9 cellular contexts compared by ENCODE assay signal in the genomic region with DNA sequence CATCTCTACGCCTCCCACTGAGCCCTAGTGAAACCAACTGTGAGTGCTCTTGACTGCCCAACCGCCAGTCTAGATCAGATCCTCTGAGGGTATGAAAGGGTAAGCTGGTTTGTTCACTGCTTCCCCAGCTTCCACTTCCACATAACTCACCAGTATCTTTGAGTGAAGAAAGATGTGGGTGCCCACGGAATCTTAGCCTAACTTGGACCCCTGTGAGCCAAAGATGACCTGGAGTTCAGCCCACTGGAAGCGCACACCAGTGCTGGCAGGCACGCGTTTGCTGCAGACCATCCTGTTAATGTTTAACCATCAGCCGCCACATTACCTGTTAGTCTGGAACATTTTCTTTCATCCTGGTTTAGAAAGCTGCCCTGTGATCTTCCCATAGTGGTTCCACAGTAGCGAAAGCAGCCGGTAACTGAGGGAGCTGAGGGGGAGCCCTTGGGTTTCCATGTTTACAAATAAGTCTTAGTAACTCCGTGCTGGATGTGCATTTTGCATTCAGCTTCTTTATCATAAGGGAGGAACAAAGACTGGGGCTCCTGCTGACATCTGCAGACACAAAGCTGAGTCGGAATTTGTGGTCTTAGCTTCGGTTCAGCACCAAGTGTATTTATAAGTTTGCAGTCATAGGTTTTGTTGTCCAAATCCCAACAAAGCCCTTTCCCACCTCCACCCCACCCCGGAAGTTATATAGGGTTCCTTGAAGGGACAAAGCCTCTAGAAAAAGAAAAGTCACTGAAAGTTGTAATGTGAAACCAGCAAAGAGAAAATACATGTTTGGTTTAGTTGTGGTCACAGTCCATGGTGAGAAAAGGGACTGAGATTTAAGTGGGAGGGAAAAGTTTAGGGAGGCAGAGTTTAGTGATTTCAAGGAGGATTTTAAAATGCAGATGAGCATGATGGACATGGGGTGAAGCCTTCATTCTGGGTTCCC.
DNase-seq lines count a peak whose midpoint lies in the region; ATAC-seq and TF ChIP-seq lines count a peak whose summit lies in the region.
"Had no signal": no experiment of that assay in that cellular context is flagged by ENCODE, and none has a peak within 500 bp of the region (broad histone marks: within the 10 kb centered on the region; RNA-seq: fewer than 3 reads in every experiment).

No MANE protein-coding gene starts in this region.

- H3K9me3 ChIP-seq in ectodermal cell (ENCODE audit: control insufficient read depth, low read length), result no peaks in the 10 kb centered on the region
- H3K9me3 ChIP-seq in naive thymus-derived CD4-positive, alpha-beta T cell (ENCODE audit: control insufficient read depth in 2 of 3, low read length in 3 of 3), result no peaks in the 10 kb centered on the region

- intact Hi-C loops in naive thymus-derived CD4-positive, alpha-beta T cell (cut with micrococcal nuclease), result loop anchor here (2.0 to 10.0 kb wide), 6 partner anchors 133 to 545 kb away; no protein-coding TSS in a partner anchor

- H3K36me3 Mint-ChIP-seq in naive thymus-derived CD4-positive, alpha-beta T cell, result peaks cover 0 to 8% (median 0%) of the 10 kb centered on the region in 5 donors

- no peaks in the 10 kb centered on the region for H3K27me3 ChIP-seq in ectodermal cell (ENCODE audit: control insufficient read depth, insufficient read depth, low read length, poor library complexity, severe bottlenecking)
- H3K27me3 ChIP-seq in naive thymus-derived CD4-positive, alpha-beta T cell (ENCODE audit: control insufficient read depth in 2 of 2, insufficient read depth in 2 of 2, low read length in 2 of 2), result no peaks in the 10 kb centered on the region

- peaks cover 22% of the 10 kb centered on the region for H3K4me1 ChIP-seq in ectodermal cell (ENCODE audit: control insufficient read depth, insufficient read depth, low read length)
- peaks cover 0 to 6% of the 10 kb centered on the region in 2 donors for H3K4me1 ChIP-seq in naive thymus-derived CD4-positive, alpha-beta T cell (ENCODE audit: control insufficient read depth in 2 of 2, insufficient read depth in 2 of 2, low read length in 2 of 2)

- TF ChIP-seq CTCF in C4-2B (conservative IDR thresholded peaks at IDR 0.05), result no peak

- 0 out of 2 replicates have a peak overlapping the region, but pooled peaks have one; percentile 0 for H3K27ac ChIP-seq in C4-2B
- peak overlapping the region; percentile 54 for H3K27ac ChIP-seq in ectodermal cell (ENCODE audit: insufficient read depth, low read depth, low read length, poor library complexity, severe bottlenecking)
- no peak overlapping the region for H3K27ac ChIP-seq in naive thymus-derived CD4-positive, alpha-beta T cell (ENCODE audit: low read depth, low read length)

- no peaks in the 10 kb centered on the region for H3K36me3 ChIP-seq in ectodermal cell (ENCODE audit: control insufficient read depth, insufficient read depth, low read length)
- peaks cover 0 to 36% (median 0%) of the 10 kb centered on the region in 3 experiments for H3K36me3 ChIP-seq in naive thymus-derived CD4-positive, alpha-beta T cell (ENCODE audit: control insufficient read depth in 2 of 3, insufficient read depth in 3 of 3, low read length in 3 of 3)

- 76 to 81% methylated on average over 12 to 13 of the region's 13 CpGs for WGBS in ectodermal cell, 2 experiments

- H3K9me3 Mint-ChIP-seq in naive thymus-derived CD4-positive, alpha-beta T cell, result no peaks in the 10 kb centered on the region
- H3K9me3 Mint-ChIP-seq: stimulated activated effector memory CD8-positive, alpha-beta T cell treated with anti-CD3 and anti-CD28 coated beads, Interleukin-12 subunit alpha, Interleukin-12 subunit beta, amount 100 ng/mL, for 72 hours had no signal

- no peak overlapping the region for H3K4me3 ChIP-seq in ectodermal cell (ENCODE audit: insufficient read depth, low read depth, low read length)
- H3K4me3 ChIP-seq in naive thymus-derived CD4-positive, alpha-beta T cell (ENCODE audit: low read length), result no peak overlapping the region

- H3K27ac Mint-ChIP-seq in naive thymus-derived CD4-positive, alpha-beta T cell, result peak overlapping the region in 8 of 9 donors; percentile 26 to 85 (median 74)

- CTCF ChIA-PET in naive thymus-derived CD4-positive, alpha-beta T cell (lab: Charles Lee), result interaction anchor here (0.7 to 3.7 kb wide), 7 partner anchors 10 to 521 kb away, joined by 3 to 26 read pairs (median 3); no protein-coding TSS in a partner anchor

- H3K4me3 Mint-ChIP-seq in naive thymus-derived CD4-positive, alpha-beta T cell, result peak overlapping the region in 1 of 10 donors; percentile 38
- H3K4me3 Mint-ChIP-seq: stimulated activated effector memory CD8-positive, alpha-beta T cell treated with anti-CD3 and anti-CD28 coated beads, Interleukin-12 subunit alpha, Interleukin-12 subunit beta, amount 100 ng/mL, for 72 hours had no signal

- H3K4me1 Mint-ChIP-seq in naive thymus-derived CD4-positive, alpha-beta T cell, result peaks cover 13 to 33% (median 22%) of the 10 kb centered on the region in 7 donors

- H3K27me3 Mint-ChIP-seq in naive thymus-derived CD4-positive, alpha-beta T cell, result no peaks in the 10 kb centered on the region

- POLR2A ChIA-PET in naive thymus-derived CD4-positive, alpha-beta T cell (lab: Charles Lee), result no interaction called here

- peak; percentile 59 for DNase-seq in HuH-7.5 (ENCODE audit: low spot score)
- no peak for DNase-seq in naive thymus-derived CD4-positive, alpha-beta T cell
- DNase-seq in ecto neural progenitor cell (ENCODE audit: low spot score), result no peak
- DNase-seq in stimulated activated CD8-positive, alpha-beta memory T cell treated with anti-CD3 and anti-CD28 coated beads, Interleukin-4, amount 100 ng/mL, for 48 hours, result no peak
- no peak for DNase-seq in activated T-cell treated with anti-CD3 and anti-CD28 coated beads, Interleukin-2, amount 50 U/mL, for 48 hours

- no peak for ATAC-seq in naive thymus-derived CD4-positive, alpha-beta T cell
- no peak for ATAC-seq in HG03196 (IDR thresholded peaks at IDR 0.05; ENCODE audit: unreplicated experiment)
- ATAC-seq: stimulated activated effector memory CD8-positive, alpha-beta T cell treated with anti-CD3 and anti-CD28 coated beads, Interleukin-12 subunit alpha, Interleukin-12 subunit beta, amount 100 ng/mL, for 72 hours had no signal
